ENCODE assay signal across 8 cellular contexts in the genomic region with DNA sequence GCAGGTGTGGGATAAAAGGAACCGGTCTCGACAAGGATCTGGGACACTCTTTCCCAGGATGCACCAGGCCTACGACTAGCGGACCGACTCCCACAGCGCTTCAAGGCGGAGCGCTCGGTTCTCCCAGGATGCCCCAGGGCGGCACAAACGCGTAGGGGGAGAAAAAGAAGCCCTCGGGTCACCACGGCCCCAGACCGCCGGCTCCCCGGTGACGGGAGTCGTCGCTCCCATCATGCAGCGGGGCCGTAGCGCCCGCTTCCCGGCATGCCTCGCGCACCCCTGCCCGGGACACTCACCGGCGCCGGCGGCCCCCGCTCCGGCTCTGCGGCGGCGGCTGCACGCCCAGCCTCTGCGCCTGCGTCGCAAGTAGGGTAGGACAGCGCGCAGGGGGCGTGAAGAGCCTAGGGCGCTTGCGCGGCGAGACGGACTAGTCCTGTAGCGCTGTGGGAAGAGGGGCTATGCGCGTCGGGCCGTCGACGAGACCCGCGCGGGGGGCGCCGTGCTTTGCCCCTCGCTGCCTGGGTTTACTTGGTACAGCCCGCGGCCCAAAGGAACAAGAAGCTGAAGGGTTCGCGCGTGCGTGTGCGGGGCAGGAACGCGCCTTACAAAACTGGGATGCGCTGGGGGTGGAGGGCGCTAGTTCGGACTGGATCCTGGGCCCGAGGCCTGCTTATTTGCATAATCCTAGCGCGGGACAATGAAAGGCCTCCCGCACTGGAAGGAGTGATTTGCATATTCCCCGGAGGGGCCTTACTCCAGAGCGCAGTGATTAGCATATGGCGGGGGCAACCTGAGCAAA. TPM values are rescaled to one million over a fixed set of nuclear protein-coding genes. Genes with fewer than 3 reads are reported as not detected.
A peak's percentile ranks its signal among the peaks of the same experiment; 100 is the strongest.
DNase-seq lines count a peak whose midpoint lies in the region; ATAC-seq and TF ChIP-seq lines count a peak whose summit lies in the region.

A gene with protein sequence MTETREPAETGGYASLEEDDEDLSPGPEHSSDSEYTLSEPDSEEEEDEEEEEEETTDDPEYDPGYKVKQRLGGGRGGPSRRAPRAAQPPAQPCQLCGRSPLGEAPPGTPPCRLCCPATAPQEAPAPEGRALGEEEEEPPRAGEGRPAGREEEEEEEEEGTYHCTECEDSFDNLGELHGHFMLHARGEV (minus strand): TSS at position 368 of the 799 bp plus-strand sequence. CDS start 5,325 bp downstream, outside the sequence.

- DNase-seq in DMS53 (lab: John Stamatoyannopoulos, UW): peak; percentile 97
- DNase-seq in Panc1 (ENCODE audit: low read depth, low spot score): peak; percentile 30
- DNase-seq in activated T-cell treated with anti-CD3 and anti-CD28 coated beads, Interleukin-2, amount 50 U/mL, for 72 hours: peak; percentile 92
- DNase-seq in esophagus muscularis mucosa (ENCODE audit: extremely low spot score): peak; percentile 94
- DNase-seq in stimulated activated CD8-positive, alpha-beta memory T cell treated with anti-CD3 and anti-CD28 coated beads, Interleukin-7, amount 100 ng/mL, for 24 hours (ENCODE audit: low read depth): peak; percentile 66

- H3K36me3 ChIP-seq in Panc1 (ENCODE audit: control insufficient read depth, insufficient read depth, low read length) (no peaks in the 10 kb centered on the region), esophagus muscularis mucosa (peaks cover 0 to 7% (median 2%) of the 10 kb centered on the region in 4 donors), muscle layer of duodenum (ENCODE audit: control insufficient read depth in 1 of 2, insufficient read depth in 2 of 2, low read length in 2 of 2) (no peaks in the 10 kb centered on the region)

- CTCF ChIA-PET in Panc1 (lab: Charles Lee): no interaction called here

- POLR2A ChIA-PET in Panc1 (lab: Charles Lee): interaction anchor here (0.6 kb wide), 1 partner anchor 142 kb away, joined by 5 read pairs; no protein-coding TSS in a partner anchor

- H3K9me3 ChIP-seq in Panc1 (ENCODE audit: control insufficient read depth, insufficient read depth, low read depth, low read length): no peaks in the 10 kb centered on the region
- H3K9me3 ChIP-seq in esophagus muscularis mucosa: no peaks in the 10 kb centered on the region
- no peaks in the 10 kb centered on the region for H3K9me3 ChIP-seq in muscle layer of duodenum (ENCODE audit: control insufficient read depth in 1 of 2, low read length in 2 of 2)

- H3K9me3 Mint-ChIP-seq in activated T-cell treated with anti-CD3 and anti-CD28 coated beads, Interleukin-2, amount 50 U/mL, for 72 hours: no peaks in the 10 kb centered on the region

- H3K4me3 Mint-ChIP-seq in activated T-cell treated with anti-CD3 and anti-CD28 coated beads, Interleukin-2, amount 50 U/mL, for 72 hours: peak within 1 kb of the TSS; percentile 96 to 99

- ATAC-seq in GM21576 (IDR thresholded peaks at IDR 0.05; ENCODE audit: unreplicated experiment): peak; percentile 64
- peak; percentile 97 for ATAC-seq in Panc1
- peak; percentile 92 to 95 for ATAC-seq in activated T-cell treated with anti-CD3 and anti-CD28 coated beads, Interleukin-2, amount 50 U/mL, for 72 hours (replicated peaks in 1 of 2)

- H3K27me3 Mint-ChIP-seq in activated T-cell treated with anti-CD3 and anti-CD28 coated beads, Interleukin-2, amount 50 U/mL, for 72 hours (ENCODE audit: low read depth): no peaks in the 10 kb centered on the region

- peak; percentile 41 for TF ChIP-seq POLR2A in esophagus muscularis mucosa (IDR thresholded peaks at IDR 0.05; ENCODE audit: low read depth)

- peak within 1 kb of the TSS; percentile 88 for H3K27ac ChIP-seq in Panc1 (ENCODE audit: low read length)
- H3K27ac ChIP-seq in esophagus muscularis mucosa (replicated peaks in 1 of 4): peak within 1 kb of the TSS; percentile 91 to 98 (median 94)
- H3K27ac ChIP-seq in muscle layer of duodenum (ENCODE audit: low read length): peak within 1 kb of the TSS; percentile 80

- peak within 1 kb of the TSS; percentile 99 for H3K27ac Mint-ChIP-seq in activated T-cell treated with anti-CD3 and anti-CD28 coated beads, Interleukin-2, amount 50 U/mL, for 72 hours

- 0% methylated on average over 26 of the region's 81 CpGs for whole genome bisulfite sequencing in esophagus muscularis mucosa

- H3K27me3 ChIP-seq in Panc1 (ENCODE audit: control insufficient read depth, insufficient read depth, low read length) (no peaks in the 10 kb centered on the region), esophagus muscularis mucosa (no peaks in the 10 kb centered on the region), muscle layer of duodenum (ENCODE audit: low read depth, low read length) (no peaks in the 10 kb centered on the region)

- intact Hi-C loops in Panc1 (cut with micrococcal nuclease; ENCODE audit: unreplicated experiment) (no loop called here), esophagus muscularis mucosa (cut with DNase I) (loop anchor here (5.0 kb wide), 1 partner anchor 48 kb away; no protein-coding TSS in a partner anchor)

- no TSS peak for BruUV-seq in Panc1 (replicated peaks; lab: Mats Ljungman, UMichigan)

- TF ChIP-seq RAD21 in Ishikawa (IDR thresholded peaks at IDR 0.05; ENCODE audit: low read depth): no peak

- in situ Hi-C loops in Panc1 (cut with HindIII; ENCODE audit: low pct_unique_long_range_greater_than_20kb, low sequenced_read_pairs): no loop called here

- TF ChIP-seq EP300 in Ishikawa (IDR thresholded peaks at IDR 0.05; ENCODE audit: borderline replicate concordance): no peak; the same call in 1 of the 2 replicates
- TF ChIP-seq EP300 in esophagus muscularis mucosa (IDR thresholded peaks at IDR 0.05): no peak

- peaks cover 25% of the 10 kb centered on the region for H3K4me1 Mint-ChIP-seq in activated T-cell treated with anti-CD3 and anti-CD28 coated beads, Interleukin-2, amount 50 U/mL, for 72 hours (ENCODE audit: low read depth)

- TF ChIP-seq CTCF in Panc1 (IDR thresholded peaks at IDR 0.05) (no peak), esophagus muscularis mucosa (IDR thresholded peaks at IDR 0.05) (no peak)

- H3K4me1 ChIP-seq in Panc1 (ENCODE audit: control insufficient read depth, insufficient read depth, low read length): no peaks in the 10 kb centered on the region
- peaks cover 12 to 36% (median 22%) of the 10 kb centered on the region in 4 donors for H3K4me1 ChIP-seq in esophagus muscularis mucosa
- H3K4me1 ChIP-seq in muscle layer of duodenum (ENCODE audit: control insufficient read depth in 1 of 2, insufficient read depth in 2 of 2, low read length in 2 of 2): peaks cover 0 to 15% of the 10 kb centered on the region in 2 donors

- peak within 1 kb of the TSS; percentile 68 to 85 for H3K4me3 ChIP-seq in Panc1 (ENCODE audit: low read depth in 2 of 2, low read length in 2 of 2)
- peak within 1 kb of the TSS; percentile 70 to 87 (median 82) for H3K4me3 ChIP-seq in esophagus muscularis mucosa
- peak within 1 kb of the TSS; percentile 80 to 91 for H3K4me3 ChIP-seq in muscle layer of duodenum (ENCODE audit: low read depth in 1 of 2, low read length in 2 of 2)

- H3K36me3 Mint-ChIP-seq in activated T-cell treated with anti-CD3 and anti-CD28 coated beads, Interleukin-2, amount 50 U/mL, for 72 hours (ENCODE audit: insufficient read depth in 2 of 2): peaks cover 0 to 3% of the 10 kb centered on the region in 2 donors

TF ChIP-seq in Ishikawa, 13 proteins besides CTCF, POLR2A, EP300 and RAD21:
- TF ChIP-seq TEAD4 (IDR thresholded peaks at IDR 0.05) (0 out of 2 replicates have a peak, but pooled peaks have one; percentile 9), TAF1 (IDR thresholded peaks at IDR 0.05; ENCODE audit: low read depth) (peak; percentile 20; the same call in 1 of the 2 replicates), CEBPB (IDR thresholded peaks at IDR 0.05) (no peak; the same call in 1 of the 2 replicates), ZBTB7A (IDR thresholded peaks at IDR 0.05; ENCODE audit: low read depth) (peak; percentile 88)
- TF ChIP-seq, protein P1, sequence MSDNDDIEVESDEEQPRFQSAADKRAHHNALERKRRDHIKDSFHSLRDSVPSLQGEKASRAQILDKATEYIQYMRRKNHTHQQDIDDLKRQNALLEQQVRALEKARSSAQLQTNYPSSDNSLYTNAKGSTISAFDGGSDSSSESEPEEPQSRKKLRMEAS (IDR thresholded peaks at IDR 0.05): peak; percentile 79
TF ChIP-seq in Ishikawa: peak in this region for 4.

RNA-seq across cellular contexts. Expression of the gene that starts here (rescaled TPM):
- total RNA-seq in Panc1 (2021; ENCODE audit: unreplicated experiment) (45.6 TPM), esophagus muscularis mucosa (10 to 100 TPM; 33.2 to 61.3 (median 47.8) TPM)
- 88.3 TPM for polyA plus RNA-seq in Panc1 (2012; ENCODE audit: insufficient read length)
- total RNA-seq in activated T-cell treated with anti-CD3 and anti-CD28 coated beads, Interleukin-2, amount 50 U/mL, for 72 hours: 10 to 100 TPM; 17.2 to 25.6 TPM

Comparison
In these comparisons a context has a peak if more than half of its experiments do, and no peak if none do; other contexts are left out.
1. Peak in every context shown above with its lines: DNase-seq, ATAC-seq, H3K4me3 ChIP-seq and H3K27ac ChIP-seq.
2. DNase-seq: peak in every context shown above with its lines; median percentile 97 in DMS53; 94 in esophagus muscularis mucosa; 92 in activated T-cell treated with anti-CD3 and anti-CD28 coated beads, Interleukin-2, amount 50 U/mL, for 72 hours; 66 in stimulated activated CD8-positive, alpha-beta memory T cell treated with anti-CD3 and anti-CD28 coated beads, Interleukin-7, amount 100 ng/mL, for 24 hours; 30 in Panc1.